In genomic region chr12:51972424-51972812, GRCh38 we compare ENCODE assay signal across 1 cellular context.
A peak's percentile ranks its signal among the peaks of the same experiment; 100 is the strongest.
TF ChIP-seq lines count a peak whose summit lies in the region.

No MANE protein-coding gene starts in this region.

TF ChIP-seq in HepG2, 621 proteins besides CTCF, POLR2A, EP300 and RAD21 (continued from another document):
- TF ChIP-seq ZNF552 (CRISPR knock-in tag; IDR thresholded peaks at IDR 0.05; ENCODE audit: borderline replicate concordance) (no peak), THRA (CRISPR knock-in tag; IDR thresholded peaks at IDR 0.05; ENCODE audit: borderline replicate concordance) (peak; percentile 47; the same call in 1 of the 2 replicates), SOX6 (IDR thresholded peaks at IDR 0.05) (no peak), SOX6 (CRISPR knock-in tag; IDR thresholded peaks at IDR 0.05) (peak; percentile 23; the same call in 1 of the 2 replicates), KAT8 (CRISPR knock-in tag; IDR thresholded peaks at IDR 0.05) (0 out of 2 replicates have a peak, but pooled peaks have one; percentile 13), HNF4A (CRISPR knock-in tag; IDR thresholded peaks at IDR 0.05) (peak; percentile 60), NR2F6 (IDR thresholded peaks at IDR 0.05) (peak; percentile 35), NR2F6 (CRISPR knock-in tag; IDR thresholded peaks at IDR 0.05) (peak; percentile 50; the same call in 1 of the 2 replicates), SAP130 (CRISPR knock-in tag; IDR thresholded peaks at IDR 0.05; ENCODE audit: low read depth) (peak; percentile 13; the same call in 1 of the 2 replicates), CEBPG (CRISPR knock-in tag; IDR thresholded peaks at IDR 0.05) (peak; percentile 84), TERF1 (CRISPR knock-in tag; IDR thresholded peaks at IDR 0.05) (no peak), ZBTB37 (CRISPR knock-in tag; IDR thresholded peaks at IDR 0.05) (no peak), ZMYM4 (CRISPR knock-in tag; IDR thresholded peaks at IDR 0.05) (0 out of 2 replicates have a peak, but pooled peaks have one; percentile 43), FOXP4 (CRISPR knock-in tag; IDR thresholded peaks at IDR 0.05) (peak; percentile 61), ZKSCAN5 (CRISPR knock-in tag; IDR thresholded peaks at IDR 0.05) (no peak), KMT2A (CRISPR knock-in tag; IDR thresholded peaks at IDR 0.05) (0 out of 2 replicates have a peak, but pooled peaks have one; percentile 34), ISL2 (CRISPR knock-in tag; IDR thresholded peaks at IDR 0.05) (peak; percentile 60; the same call in 1 of the 2 replicates), ADNP (CRISPR knock-in tag; IDR thresholded peaks at IDR 0.05) (0 out of 2 replicates have a peak, but pooled peaks have one; percentile 55), ZNF629 (CRISPR knock-in tag; conservative IDR thresholded peaks at IDR 0.05) (peak; percentile 97), ATF1 (CRISPR knock-in tag; IDR thresholded peaks at IDR 0.05) (no peak), HDAC2 (CRISPR knock-in tag; IDR thresholded peaks at IDR 0.05) (peak; percentile 63; the same call in 1 of the 2 replicates), YEATS2 (CRISPR knock-in tag; IDR thresholded peaks at IDR 0.05; ENCODE audit: borderline replicate concordance) (no peak), SNRNP70 (IDR thresholded peaks at IDR 0.05; ENCODE audit: low read depth, low read length) (no peak), ZFP1 (CRISPR knock-in tag; IDR thresholded peaks at IDR 0.05) (0 out of 2 replicates have a peak, but pooled peaks have one; percentile 33), ARID4A (CRISPR knock-in tag; IDR thresholded peaks at IDR 0.05; ENCODE audit: borderline replicate concordance) (peak; percentile 26; the same call in 1 of the 2 replicates), FOXP1 (IDR thresholded peaks at IDR 0.05) (no peak), FOXP1 (CRISPR knock-in tag; IDR thresholded peaks at IDR 0.05) (peak; percentile 32; the same call in 1 of the 2 replicates), CEBPB (IDR thresholded peaks at IDR 0.05; ENCODE audit: borderline replicate concordance, low read depth, low read length) (peak; percentile 11; the same call in 1 of the 2 replicates), ZMYM3 (CRISPR knock-in tag; IDR thresholded peaks at IDR 0.05) (peak; percentile 75; the same call in 1 of the 2 replicates), NR2F1 (CRISPR knock-in tag; IDR thresholded peaks at IDR 0.05) (no peak), ZKSCAN8 (CRISPR knock-in tag; IDR thresholded peaks at IDR 0.05; ENCODE audit: borderline replicate concordance) (0 out of 2 replicates have a peak, but pooled peaks have one; percentile 28), ESRRA (CRISPR knock-in tag; IDR thresholded peaks at IDR 0.05; ENCODE audit: low read depth) (peak; percentile 94), SOX13 (IDR thresholded peaks at IDR 0.05) (no peak), SOX13 (CRISPR knock-in tag; conservative IDR thresholded peaks at IDR 0.05 in 1 of 2, IDR thresholded peaks at IDR 0.05 in 1 of 2) (peak in 1 of 2 experiments; percentile 32; a peak in 2 of 4 replicates), PITX1 (CRISPR knock-in tag; IDR thresholded peaks at IDR 0.05) (peak; percentile 64; the same call in 1 of the 2 replicates), PAXIP1 (CRISPR knock-in tag; conservative IDR thresholded peaks at IDR 0.05) (peak; percentile 45; the same call in 1 of the 2 replicates), SALL1 (CRISPR knock-in tag; IDR thresholded peaks at IDR 0.05) (peak; percentile 40; the same call in 1 of the 2 replicates), ZNF749 (CRISPR knock-in tag; IDR thresholded peaks at IDR 0.05; ENCODE audit: borderline replicate concordance) (no peak), ZNF644 (CRISPR knock-in tag; IDR thresholded peaks at IDR 0.05; ENCODE audit: low read depth) (no peak), ZNF652 (CRISPR knock-in tag; IDR thresholded peaks at IDR 0.05; ENCODE audit: borderline replicate concordance, low read depth) (peak; percentile 95), RCOR2 (CRISPR knock-in tag; IDR thresholded peaks at IDR 0.05) (peak; percentile 65; the same call in 1 of the 2 replicates), KDM1A (CRISPR knock-in tag; IDR thresholded peaks at IDR 0.05) (peak; percentile 66; the same call in 1 of the 2 replicates), TBX2 (CRISPR knock-in tag; IDR thresholded peaks at IDR 0.05; ENCODE audit: borderline replicate concordance) (peak; percentile 85; the same call in 1 of the 2 replicates), NR2C2 (CRISPR knock-in tag; IDR thresholded peaks at IDR 0.05; ENCODE audit: borderline replicate concordance) (no peak), GATAD2A (CRISPR knock-in tag; IDR thresholded peaks at IDR 0.05) (peak; percentile 63), SMYD3 (CRISPR knock-in tag; IDR thresholded peaks at IDR 0.05) (no peak), PRDM4 (CRISPR knock-in tag; IDR thresholded peaks at IDR 0.05; ENCODE audit: borderline replicate concordance) (no peak), RFXAP (CRISPR knock-in tag; IDR thresholded peaks at IDR 0.05; ENCODE audit: borderline replicate concordance) (0 out of 2 replicates have a peak, but pooled peaks have one; percentile 52), ARID3A (IDR thresholded peaks at IDR 0.05; ENCODE audit: low read depth, low read length) (peak; percentile 49; the same call in 1 of the 2 replicates)
